Comparison of ENCODE assay signal across 9 cellular contexts in genomic region chr20:41005361-41005729, GRCh38. TPM values are rescaled to one million over a fixed set of nuclear protein-coding genes. Genes with fewer than 3 reads are reported as not detected.
DNase-seq lines count a peak whose midpoint lies in the region; ATAC-seq and TF ChIP-seq lines count a peak whose summit lies in the region.
"Had no signal": no experiment of that assay in that cellular context is flagged by ENCODE, and none has a peak within 500 bp of the region (broad histone marks: within the 10 kb centered on the region; RNA-seq: fewer than 3 reads in every experiment).

No MANE protein-coding gene starts in this region.

- CTCF ChIA-PET in CD4-positive, alpha-beta memory T cell (lab: Charles Lee; ENCODE audit: partially characterized antibody): interaction anchor here (1.6 to 2.0 kb wide), 3 partner anchors 12 to 42 kb away, joined by 4 to 8 read pairs (median 5); no protein-coding TSS in a partner anchor

- H3K36me3 ChIP-seq in CD4-positive, alpha-beta memory T cell (ENCODE audit: insufficient read depth, low read length): no peaks in the 10 kb centered on the region
- no peaks in the 10 kb centered on the region for H3K36me3 ChIP-seq in duodenal mucosa (ENCODE audit: control insufficient read depth in 1 of 2, insufficient read depth in 2 of 2, low read length in 2 of 2)

- peaks cover 16% of the 10 kb centered on the region for H3K4me1 ChIP-seq in CD4-positive, alpha-beta memory T cell (ENCODE audit: insufficient read depth, low read length)
- H3K4me1 ChIP-seq in duodenal mucosa (ENCODE audit: control insufficient read depth in 1 of 2, insufficient read depth in 2 of 2, low read length in 2 of 2): peaks cover 45 to 46% of the 10 kb centered on the region in 2 donors

- H3K27ac ChIP-seq in CD4-positive, alpha-beta memory T cell (ENCODE audit: low read depth, low read length): no peak overlapping the region
- peak overlapping the region; percentile 47 for H3K27ac ChIP-seq in duodenal mucosa (ENCODE audit: low read depth, low read length)

- no peak for TF ChIP-seq CTCF in omental fat pad (IDR thresholded peaks at IDR 0.05)

- H3K27ac Mint-ChIP-seq in CD4-positive, alpha-beta memory T cell: peak overlapping the region in 5 of 7 donors; percentile 31 to 98 (median 59)

- no peak overlapping the region for H3K4me3 Mint-ChIP-seq in CD4-positive, alpha-beta memory T cell
- H3K4me3 Mint-ChIP-seq: brain had no signal

- H3K27me3 Mint-ChIP-seq in CD4-positive, alpha-beta memory T cell: no peaks in the 10 kb centered on the region
- H3K27me3 Mint-ChIP-seq: brain had no signal

- H3K9me3 Mint-ChIP-seq in CD4-positive, alpha-beta memory T cell: peaks cover 0 to 2% (median 0%) of the 10 kb centered on the region in 8 donors

- no peaks in the 10 kb centered on the region for H3K36me3 Mint-ChIP-seq in CD4-positive, alpha-beta memory T cell
- H3K36me3 Mint-ChIP-seq: brain had no signal

- H3K27me3 ChIP-seq in CD4-positive, alpha-beta memory T cell (ENCODE audit: insufficient read depth, low read length): no peaks in the 10 kb centered on the region
- H3K27me3 ChIP-seq in duodenal mucosa (ENCODE audit: control insufficient read depth in 1 of 2, insufficient read depth in 2 of 2, low read length in 2 of 2): no peaks in the 10 kb centered on the region

- intact Hi-C loops in CD4-positive, alpha-beta memory T cell (cut with micrococcal nuclease): no loop called here

- peaks cover 18 to 45% (median 24%) of the 10 kb centered on the region in 4 donors for H3K4me1 Mint-ChIP-seq in CD4-positive, alpha-beta memory T cell

- no peaks in the 10 kb centered on the region for H3K9me3 ChIP-seq in CD4-positive, alpha-beta memory T cell (ENCODE audit: control insufficient read depth in 1 of 2, low read length in 2 of 2)
- H3K9me3 ChIP-seq in duodenal mucosa (ENCODE audit: control insufficient read depth in 1 of 2, low read length in 2 of 2): peaks cover 3 to 6% of the 10 kb centered on the region in 2 donors

- H3K4me3 ChIP-seq in CD4-positive, alpha-beta memory T cell (ENCODE audit: low read length in 2 of 2): no peak overlapping the region
- peak overlapping the region; percentile 18 to 20 for H3K4me3 ChIP-seq in duodenal mucosa (ENCODE audit: low read depth in 1 of 2, low read length in 2 of 2)

- DNase-seq in CD4-positive, alpha-beta memory T cell: no peak
- DNase-seq in NCI-H460 (ENCODE audit: extremely low read depth, low read depth): peak; percentile 90
- DNase-seq in omental fat pad (ENCODE audit: low spot score): peak; percentile 65
- DNase-seq in NCI-H1694 treated with DMSO at 0.1 percent for 48 hours (lab: John Stamatoyannopoulos, UW): no peak
- DNase-seq in stimulated activated CD4-positive, alpha-beta T cell treated with anti-CD3 and anti-CD28 coated beads, Interleukin-4, amount 100 ng/mL, for 24 hours: no peak
- no peak for DNase-seq in activated naive CD4-positive, alpha-beta T cell (lab: John Stamatoyannopoulos, UW)

- ATAC-seq in omental fat pad (ENCODE audit: low FRiP score): peak; percentile 48
- ATAC-seq in HG03045 (IDR thresholded peaks at IDR 0.05; ENCODE audit: unreplicated experiment): no peak

- POLR2A ChIA-PET in CD4-positive, alpha-beta memory T cell (lab: Charles Lee; ENCODE audit: partially characterized antibody): no interaction called here

- H3K9ac ChIP-seq in duodenal mucosa (ENCODE audit: low read depth in 1 of 2, low read length in 2 of 2): peak overlapping the region in 1 of 2 donors; percentile 6

RNA-seq across cellular contexts. Expression of gene TOP1, which starts 23.3 kb away (rescaled TPM):
- 10 to 100 TPM; 44.4 to 47.5 TPM for total RNA-seq in CD4-positive, alpha-beta memory T cell
- polyA plus RNA-seq in CD4-positive, alpha-beta memory T cell: 10 to 100 TPM in 1 of 2 donors, 1 to 10 TPM in 1; 3.8 to 15.5 TPM
- 41.4 and 48.9 TPM in 2 replicates for total RNA-seq in NCI-H460 (2014; rRNA removed; shearing (Covaris generic))
- 31.5 and 39.6 TPM in 2 replicates for polyA plus RNA-seq in NCI-H460 (2014; cell fraction: nucleus; rRNA removed)
- total RNA-seq in omental fat pad: 10 to 100 TPM; 27.6 to 70.6 (median 40.4) TPM

Comparison
In these comparisons a context has a peak if more than half of its experiments do, and no peak if none do; other contexts are left out.
1. DNase-seq: peak in NCI-H460 (single experiment) and omental fat pad (single experiment); none in CD4-positive, alpha-beta memory T cell (0 of 5), NCI-H1694 treated with DMSO at 0.1 percent for 48 hours (single experiment), stimulated activated CD4-positive, alpha-beta T cell treated with anti-CD3 and anti-CD28 coated beads, Interleukin-4, amount 100 ng/mL, for 24 hours (single experiment) and activated naive CD4-positive, alpha-beta T cell (0 of 4).
2. H3K4me3 ChIP-seq: peak in duodenal mucosa (2 of 2); none in CD4-positive, alpha-beta memory T cell (0 of 2).